In the genomic region with DNA sequence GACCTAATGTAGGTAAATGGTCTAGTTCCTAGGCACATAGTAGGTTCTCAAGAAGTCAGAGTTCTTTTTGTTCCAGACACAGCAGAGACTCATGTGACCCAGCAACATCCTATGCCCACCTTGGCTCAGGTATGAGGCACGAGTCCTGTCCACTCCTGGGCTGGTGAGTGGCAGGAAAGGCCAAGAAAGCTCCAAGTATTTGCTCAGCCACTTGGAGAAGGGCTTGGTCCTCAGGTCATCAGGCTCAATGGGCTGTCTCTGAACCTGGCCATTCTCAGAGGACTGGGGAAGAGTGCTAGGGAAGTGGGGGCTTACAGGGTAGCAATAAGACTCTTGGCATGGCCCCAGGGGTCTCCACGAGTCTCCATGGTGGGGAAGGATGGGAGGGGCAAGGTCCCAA, we compare ENCODE assay signal across 9 cellular contexts.
"Had no signal": no experiment of that assay in that cellular context is flagged by ENCODE, and none has a peak within 500 bp of the region (broad histone marks: within the 10 kb centered on the region; RNA-seq: fewer than 3 reads in every experiment).

No MANE protein-coding gene starts in this region.

- DNase-seq: GM23248, GOT3, H7, HFFc6 had no signal

- H2AFZ ChIP-seq: GM23248 had no signal

- H3K36me3 ChIP-seq: HAP-1 had no signal

- H3K36me3 Mint-ChIP-seq: IgD-negative memory B cell had no signal

- H3K27ac ChIP-seq: GM23248, HL-60 had no signal

- H3K9me3 ChIP-seq: HAP-1 had no signal

- H3K4me1 ChIP-seq: HAP-1 had no signal

- H3K4me3 ChIP-seq: GM23248, HAP-1 had no signal

- H3K9me3 Mint-ChIP-seq: HFFc6 had no signal

- H3K27ac Mint-ChIP-seq: HFFc6, IgD-negative memory B cell had no signal

- ATAC-seq: HCT116, HepG2 had no signal

- H3K9ac ChIP-seq: GM23248 had no signal

- H3K4me3 Mint-ChIP-seq: HFFc6 had no signal
